8 cellular contexts compared by ENCODE assay signal in genomic region chr6:26956078-26956600, GRCh38.
A peak's percentile ranks its signal among the peaks of the same experiment; 100 is the strongest.
DNase-seq lines count a peak whose midpoint lies in the region; TF ChIP-seq lines count a peak whose summit lies in the region.
"Not testable (repeated sequence)": the region's sequence is repeated elsewhere in the genome, so short reads cannot be mapped to it uniquely, and the experiment has no call there.

No MANE protein-coding gene starts in this region.

- H3K27ac ChIP-seq in tibial nerve, result peak overlapping the region; percentile 50 to 87 (median 80)

- not testable (repeated sequence) for H3K27me3 ChIP-seq in tibial nerve

- not testable (repeated sequence) for TF ChIP-seq POLR2A in tibial nerve (IDR thresholded peaks at IDR 0.05)

- not testable (repeated sequence) for H3K4me1 ChIP-seq in tibial nerve

- DNase-seq in GF-D8 (lab: John Stamatoyannopoulos, UW) (peak; percentile 81), NCI-H1436 treated with DMSO at 0.1 percent for 48 hours (lab: John Stamatoyannopoulos, UW) (peak; percentile 77), RPMI8226 (peak; percentile 66), dermis blood vessel endothelial cell (peak; percentile 52), iris pigment epithelial cell (ENCODE audit: low read depth) (peak; percentile 66), retina (peak; percentile 66), tibial nerve (ENCODE audit: low spot score in 2 of 2) (peak in 1 of 2 donors; percentile 4)
- peak; percentile 14 to 18 (median 15) for DNase-seq in activated CD8-positive, alpha-beta memory T cell treated with anti-CD3 and anti-CD28 coated beads for 48 hours (ENCODE audit: low read depth in 2 of 3, low spot score in 2 of 3)

- not testable (repeated sequence) for TF ChIP-seq EP300 in tibial nerve (IDR thresholded peaks at IDR 0.05)

- TF ChIP-seq CTCF in tibial nerve (IDR thresholded peaks at IDR 0.05), result not testable (repeated sequence)

- H3K4me3 ChIP-seq in tibial nerve, result peak overlapping the region; percentile 33 to 72 (median 60)

- WGBS in tibial nerve, 2 donors, result 15 to 31% methylated on average over 4 to 5 of the region's 20 CpGs

- H3K36me3 ChIP-seq in tibial nerve, result not testable (repeated sequence)

- not testable (repeated sequence) for H3K9me3 ChIP-seq in tibial nerve
